Comparison of ENCODE assay signal across 17 cellular contexts in the genomic region with DNA sequence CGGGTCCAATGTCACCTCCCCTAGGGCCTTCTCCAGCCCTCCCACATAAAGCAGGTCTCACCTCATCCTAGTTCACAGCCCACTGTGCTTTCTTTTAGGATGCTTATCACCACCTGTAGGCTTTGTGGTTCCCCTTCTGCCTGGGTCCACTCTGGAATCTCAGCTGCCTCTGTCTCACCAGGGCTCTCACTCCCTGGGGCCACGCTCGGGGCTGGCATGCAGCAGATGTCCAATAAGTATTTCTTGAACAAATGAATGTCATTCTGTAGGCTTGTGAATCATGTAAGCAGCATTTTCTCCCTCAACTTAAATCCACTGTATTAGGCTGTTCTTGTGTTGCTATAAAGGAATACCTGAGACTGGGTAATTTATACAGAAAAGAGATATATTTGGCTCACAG. TPM values are rescaled to one million over a fixed set of nuclear protein-coding genes. Genes with fewer than 3 reads are reported as not detected.
A peak's percentile ranks its signal among the peaks of the same experiment; 100 is the strongest.
DNase-seq lines count a peak whose midpoint lies in the region; ATAC-seq and TF ChIP-seq lines count a peak whose summit lies in the region.
"Had no signal": no experiment of that assay in that cellular context is flagged by ENCODE, and none has a peak within 500 bp of the region (broad histone marks: within the 10 kb centered on the region; RNA-seq: fewer than 3 reads in every experiment).

No MANE protein-coding gene starts in this region.

- no peak overlapping the region for H2AFZ ChIP-seq in trophoblast cell (ENCODE audit: insufficient read depth, low read length, poor library complexity)

- no peak overlapping the region for H4K91ac ChIP-seq in trophoblast cell (ENCODE audit: low read depth, low read length)

- H2BK5ac ChIP-seq in trophoblast cell (ENCODE audit: low read depth, low read length, poor library complexity): no peak overlapping the region

- H3K4me3 ChIP-seq in heart left ventricle (no peak overlapping the region), trophoblast cell (ENCODE audit: low read depth, low read length) (no peak overlapping the region)
- H3K4me3 ChIP-seq: BLaER1, HAP-1 had no signal

- no peak overlapping the region for H3K23ac ChIP-seq in trophoblast cell (ENCODE audit: low read length)

- H3K27me3 Mint-ChIP-seq in mesothelial cell of epicardium (ENCODE audit: low read depth): no peaks in the 10 kb centered on the region

- H3K36me3 Mint-ChIP-seq in mesothelial cell of epicardium: peaks cover 5% of the 10 kb centered on the region
- H3K36me3 Mint-ChIP-seq: CD4-positive, alpha-beta memory T cell had no signal

- peaks cover 18% of the 10 kb centered on the region for H3K9me3 Mint-ChIP-seq in mesothelial cell of epicardium

- no peak overlapping the region for H3K4me2 ChIP-seq in trophoblast cell (ENCODE audit: low read length)
- H3K4me2 ChIP-seq: BLaER1 had no signal

- intact Hi-C loops in cardiac septum (cut with DNase I): no loop called here
- intact Hi-C loops in heart left ventricle (cut with DNase I): no loop called here

- no peak overlapping the region for H4K12ac ChIP-seq in trophoblast cell (ENCODE audit: low read depth, low read length)

- ATAC-seq in heart left ventricle: no peak

- peaks cover 0 to 27% (median 0%) of the 10 kb centered on the region in 9 donors for H3K27me3 ChIP-seq in heart left ventricle
- H3K27me3 ChIP-seq in trophoblast cell (ENCODE audit: insufficient read depth, low read length): no peaks in the 10 kb centered on the region

- H3K27ac ChIP-seq in heart left ventricle (no peak overlapping the region), trophoblast cell (ENCODE audit: low read depth, low read length) (no peak overlapping the region)
- H3K27ac ChIP-seq: 22Rv1, BLaER1, HL-60 had no signal

- no peak overlapping the region for H3K4ac ChIP-seq in trophoblast cell (ENCODE audit: low read depth, low read length)

- H2AK5ac ChIP-seq in trophoblast cell (ENCODE audit: low read length): no peak overlapping the region

- no peak for TF ChIP-seq POLR2A in heart left ventricle (IDR thresholded peaks at IDR 0.05)

- H4K8ac ChIP-seq in trophoblast cell (ENCODE audit: low read depth, low read length): no peak overlapping the region

- peaks cover 0 to 7% (median 4%) of the 10 kb centered on the region in 12 donors for H3K4me1 ChIP-seq in heart left ventricle
- H3K4me1 ChIP-seq in trophoblast cell (ENCODE audit: control insufficient read depth in 1 of 2, insufficient read depth in 2 of 2, low read length in 2 of 2): peaks cover 6 to 10% of the 10 kb centered on the region in 2 experiments

- peaks cover 16% of the 10 kb centered on the region for H3K4me1 Mint-ChIP-seq in mesothelial cell of epicardium

- no peak overlapping the region for H2BK12ac ChIP-seq in trophoblast cell (ENCODE audit: low read length)

- no peak overlapping the region for H3K14ac ChIP-seq in trophoblast cell (ENCODE audit: low read length)

- H2BK120ac ChIP-seq in trophoblast cell (ENCODE audit: insufficient read depth, low read length, poor library complexity): no peak overlapping the region

- H3K79me2 ChIP-seq in trophoblast cell (ENCODE audit: control insufficient read depth, insufficient read depth, low read length, poor library complexity): peaks cover 9% of the 10 kb centered on the region

- H3K9me3 ChIP-seq in heart left ventricle: peaks cover 0 to 12% (median 2%) of the 10 kb centered on the region in 12 donors
- H3K9me3 ChIP-seq in trophoblast cell (ENCODE audit: insufficient read depth, low read depth, low read length): peaks cover 2% of the 10 kb centered on the region
- H3K9me3 ChIP-seq: HAP-1 had no signal

- H3K36me3 ChIP-seq in heart left ventricle (no peaks in the 10 kb centered on the region), trophoblast cell (ENCODE audit: control insufficient read depth in 1 of 2, insufficient read depth in 2 of 2, low read length in 2 of 2) (no peaks in the 10 kb centered on the region)
- H3K36me3 ChIP-seq: BLaER1, HAP-1 had no signal

- H3K27ac Mint-ChIP-seq in mesothelial cell of epicardium: peak overlapping the region; percentile 19
- H3K27ac Mint-ChIP-seq: CD14-positive monocyte; CD4-positive, alpha-beta memory T cell had no signal

- 91 to 94% (median 92%) methylated on average over 3 of the region's 3 CpGs for WGBS in heart left ventricle, 4 donors
- no CpG with 5 or more reads among the region's 3 CpGs for WGBS in trophoblast cell (ENCODE audit: extremely low coverage, insufficient coverage, insufficient read length)

- peaks cover 16% of the 10 kb centered on the region for H3K79me1 ChIP-seq in trophoblast cell (ENCODE audit: low read length)

- DNase-seq in cardiac septum (ENCODE audit: low spot score): peak; percentile 50
- DNase-seq in heart left ventricle: no peak
- peak; percentile 38 for DNase-seq in RPMI7951 (ENCODE audit: low read depth)
- no peak for DNase-seq in mesothelial cell of epicardium (ENCODE audit: low spot score in 2 of 2, unreplicated experiment in 2 of 2)
- peak; percentile 99 for DNase-seq in trophoblast cell
- DNase-seq in iPS-NIHi11 (ENCODE audit: low spot score): no peak
- DNase-seq in H4 (ENCODE audit: low spot score): no peak
- DNase-seq in SHP77 (lab: John Stamatoyannopoulos, UW): no peak
- DNase-seq: CD4-positive, alpha-beta memory T cell; DMS79 treated with DMSO at 0.1 percent for 48 hours; GF-D8; GOT3 had no signal

- no peak overlapping the region for H3K4me3 Mint-ChIP-seq in mesothelial cell of epicardium
- H3K4me3 Mint-ChIP-seq: CD4-positive, alpha-beta memory T cell had no signal

- no peak overlapping the region for H3K9ac ChIP-seq in trophoblast cell (ENCODE audit: low read length)
- H3K9ac ChIP-seq: BLaER1 had no signal

- no peak overlapping the region for H3K18ac ChIP-seq in trophoblast cell (ENCODE audit: low read length)

- TF ChIP-seq CTCF in heart left ventricle (IDR thresholded peaks at IDR 0.05) (no peak), mesothelial cell of epicardium (IDR thresholded peaks at IDR 0.05; ENCODE audit: unreplicated experiment) (no peak)

RNA-seq across cellular contexts. Expression of a gene that starts 4.3 kb away (rescaled TPM):
- total RNA-seq in cardiac septum (9.1 TPM), heart left ventricle (10 to 100 TPM in 7 of 9 donors, 1 to 10 TPM in 2; 8.5 to 33.5 (median 12.4) TPM), mesothelial cell of epicardium (44.1 to 45.0 TPM (median 44.3 TPM) in 3 replicates)
- 10 to 100 TPM in 1 of 2 donors, 1 to 10 TPM in 1; 5.4 to 25.2 TPM for polyA plus RNA-seq in heart left ventricle
- 75.8 and 86.6 TPM in 2 replicates for total RNA-seq in RPMI7951 (2014; rRNA removed; shearing (Covaris generic))
- polyA plus RNA-seq in trophoblast cell (2013): 35.4 and 36.3 TPM in 2 replicates
- total RNA-seq in H4 (2014; rRNA removed; shearing (Covaris generic)): 63.9 and 78.6 TPM in 2 replicates
- polyA plus RNA-seq: CD4-positive, alpha-beta memory T cell had no signal

Comparison
In these comparisons a context has a peak if more than half of its experiments do, and no peak if none do; other contexts are left out.
1. DNase-seq: peak in cardiac septum (single experiment), RPMI7951 (single experiment) and trophoblast cell (2 of 2); none in heart left ventricle (0 of 5), mesothelial cell of epicardium (0 of 2), iPS-NIHi11 (single experiment), H4 (single experiment) and SHP77 (0 of 2).